20 cellular contexts compared by ENCODE assay signal in genomic region chr9:108483676-108484075, GRCh38.
"Had no signal": no experiment of that assay in that cellular context is flagged by ENCODE, and none has a peak within 500 bp of the region (broad histone marks: within the 10 kb centered on the region; RNA-seq: fewer than 3 reads in every experiment).

No MANE protein-coding gene starts in this region.

- H3K36me3 ChIP-seq: MG63, SJSA1 had no signal

- H3K9me3 ChIP-seq: MG63, SJSA1 had no signal

- H3K27me3 ChIP-seq: MG63, SJSA1 had no signal

- H3K27ac ChIP-seq: HL-60, SJSA1, SK-N-MC had no signal

- DNase-seq: Karpas-422, KG1, MG63, NCI-H1092, NCI-H1105 treated with DMSO at 0.1 percent for 48 hours, NCI-H1417 treated with DMSO at 0.1 percent for 48 hours, NCI-H146, NCI-H1694 treated with DMSO at 0.1 percent for 48 hours, NCI-H1930, NCI-H2081, NCI-H2107, NCI-H2227 treated with DMSO at 0.1 percent for 48 hours, NCI-H524, NCI-H774, Right ventricle myocardium superior, RPMI8226, SIG-M5 had no signal

- H3K4me3 ChIP-seq: MG63, SJSA1, SK-N-MC had no signal
